27 cellular contexts compared by ENCODE assay signal in the genomic region with DNA sequence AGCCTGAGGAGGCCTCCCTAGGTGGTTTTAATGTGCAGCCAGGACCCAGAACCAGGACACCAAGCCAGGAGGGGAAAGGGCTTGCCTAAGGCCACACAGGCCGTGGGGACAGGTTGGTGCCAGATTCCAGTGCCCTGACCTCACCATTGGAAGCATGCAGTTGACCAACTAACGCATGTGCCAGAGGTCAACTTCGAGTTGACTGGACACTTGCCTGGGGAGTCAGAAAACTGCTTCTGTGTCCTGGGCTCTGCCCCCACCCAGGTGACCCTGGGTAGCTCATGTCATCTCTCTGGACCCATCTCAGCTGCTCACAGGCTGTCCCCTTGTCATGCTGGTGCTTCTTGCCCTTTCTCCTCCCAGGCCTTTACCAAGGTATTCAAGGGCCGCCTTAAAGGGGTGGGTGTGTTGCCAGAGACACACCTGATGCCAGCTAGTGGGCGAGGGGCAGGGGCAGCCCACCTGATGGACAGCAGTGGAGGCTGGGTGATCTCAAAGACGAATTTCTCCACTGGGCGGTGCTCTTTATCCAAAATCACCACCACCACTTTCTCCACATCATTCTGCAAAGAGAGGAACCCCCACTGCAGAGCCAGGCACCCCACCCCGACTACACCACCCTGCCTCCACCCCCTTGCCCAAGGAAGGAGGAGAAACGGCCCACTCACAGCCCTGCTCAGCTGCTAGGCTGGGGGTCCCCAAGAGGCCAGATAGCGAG. TPM values are rescaled to one million over a fixed set of nuclear protein-coding genes. Genes with fewer than 3 reads are reported as not detected.
DNase-seq lines count a peak whose midpoint lies in the region; ATAC-seq and TF ChIP-seq lines count a peak whose summit lies in the region.
"Had no signal": no experiment of that assay in that cellular context is flagged by ENCODE, and none has a peak within 500 bp of the region (broad histone marks: within the 10 kb centered on the region; RNA-seq: fewer than 3 reads in every experiment).

No MANE protein-coding gene starts in this region.

- no peak overlapping the region for H3K4me3 ChIP-seq in A673 (ENCODE audit: low read depth, low read length, poor library complexity, severe bottlenecking)
- H3K4me3 ChIP-seq in Loucy (ENCODE audit: low read length, poor library complexity, severe bottlenecking) = no peak overlapping the region
- H3K4me3 ChIP-seq: colonic mucosa, esophagus squamous epithelium, pancreas, right atrium auricular region, spleen, suprapubic skin had no signal

- no peak overlapping the region for H3K27ac ChIP-seq in A673 (ENCODE audit: low read depth, low read length, poor library complexity, severe bottlenecking)
- no peak overlapping the region for H3K27ac ChIP-seq in foreskin keratinocyte
- H3K27ac ChIP-seq: brain microvascular endothelial cell, colonic mucosa, esophagus squamous epithelium, pancreas, right atrium auricular region, spleen, suprapubic skin, WERI-Rb-1 had no signal

- H3K4me2 ChIP-seq in Loucy (ENCODE audit: low read depth, low read length, poor library complexity, severe bottlenecking) = peak overlapping the region; percentile 49

- H3K27me3 ChIP-seq in A673 (replicated peaks; ENCODE audit: insufficient read depth, low read depth, low read length, poor library complexity) (no peaks in the 10 kb centered on the region), Loucy (ENCODE audit: insufficient read depth, low read length, poor library complexity, severe bottlenecking) (no peaks in the 10 kb centered on the region), foreskin keratinocyte (no peaks in the 10 kb centered on the region)
- H3K27me3 ChIP-seq: brain microvascular endothelial cell, colonic mucosa, esophagus squamous epithelium, pancreas, right atrium auricular region, spleen, suprapubic skin had no signal

- DNase-seq in A673 (ENCODE audit: low spot score) (no peak), foreskin keratinocyte (no peak), NCI-H1105 (lab: John Stamatoyannopoulos, UW) (no peak)
- no peak for DNase-seq in effector CD4-positive, alpha-beta T cell
- no peak for DNase-seq in activated naive CD4-positive, alpha-beta T cell (lab: John Stamatoyannopoulos, UW)
- DNase-seq: activated CD4-positive, alpha-beta T cell treated with anti-CD3 and anti-CD28 coated beads, Interleukin-2, amount 10 ng/mL, durations not matched to agents 24 days and 14 days; activated naive CD4-positive, alpha-beta T cell treated with anti-CD3 and anti-CD28 coated beads for 36 hours; activated T-cell treated with anti-CD3 and anti-CD28 coated beads, Interleukin-2, amount 50 U/mL, for 48 hours; brain microvascular endothelial cell; colonic mucosa; DMS53; esophagus squamous epithelium; GF-D8; natural killer cell; NCI-H1092 treated with DMSO at 0.1 percent for 48 hours; NCI-H2029; NCI-H2227 treated with DMSO at 0.1 percent for 48 hours; NCI-H69; RPMI8226; spleen; stimulated activated CD4-positive, alpha-beta T cell treated with anti-CD3 and anti-CD28 coated beads, Interleukin-2, amount 100 ng/mL, for 48 hours; WERI-Rb-1 had no signal

- H2AFZ ChIP-seq in Loucy (ENCODE audit: low read length) = no peak overlapping the region

- H3K79me2 ChIP-seq in Loucy (ENCODE audit: insufficient read depth, low read length) = peaks cover 52% of the 10 kb centered on the region

- no peaks in the 10 kb centered on the region for H3K9me2 ChIP-seq in Loucy (replicated peaks; ENCODE audit: low read depth, low read length)

- no peak for ATAC-seq in foreskin keratinocyte
- ATAC-seq: natural killer cell; pancreas; stimulated activated effector memory CD8-positive, alpha-beta T cell treated with anti-CD3 and anti-CD28 coated beads, Interleukin-12 subunit alpha, Interleukin-12 subunit beta, amount 100 ng/mL, for 72 hours had no signal

- H3K9me3 ChIP-seq in A673 (ENCODE audit: low read depth, low read length, poor library complexity, severe bottlenecking) = no peaks in the 10 kb centered on the region
- no peaks in the 10 kb centered on the region for H3K9me3 ChIP-seq in Loucy (ENCODE audit: insufficient read depth, low read depth, low read length)
- H3K9me3 ChIP-seq: colonic mucosa, esophagus squamous epithelium, pancreas, right atrium auricular region, spleen, suprapubic skin had no signal

- no TSS peak for BruUV-seq in A673 (replicated peaks; lab: Mats Ljungman, UMichigan)

- CTCF ChIA-PET in A673 (lab: Charles Lee) = interaction anchor here (1.1 kb wide), 1 partner anchor 35 kb away, joined by 3 read pairs; no protein-coding TSS in a partner anchor

- H3K4me1 ChIP-seq in A673 (ENCODE audit: insufficient read depth, low read length, poor library complexity, severe bottlenecking) (peaks cover 3% of the 10 kb centered on the region), Loucy (ENCODE audit: insufficient read depth, low read length, poor library complexity, severe bottlenecking) (peaks cover 8% of the 10 kb centered on the region), foreskin keratinocyte (peaks cover 3% of the 10 kb centered on the region)
- H3K4me1 ChIP-seq: colonic mucosa had no signal

- no peaks in the 10 kb centered on the region for H3F3A ChIP-seq in Loucy (ENCODE audit: low read depth)

- no peak overlapping the region for H3K9ac ChIP-seq in Loucy (ENCODE audit: low read depth, low read length, poor library complexity, severe bottlenecking)

- H3K36me3 ChIP-seq in A673 (ENCODE audit: insufficient read depth, low read length, poor library complexity, severe bottlenecking) = peaks cover 41% of the 10 kb centered on the region
- H3K36me3 ChIP-seq in Loucy (ENCODE audit: insufficient read depth, low read length) = peaks cover 47% of the 10 kb centered on the region; the same call in 1 of the 2 replicates
- H3K36me3 ChIP-seq: colonic mucosa had no signal

- intact Hi-C loops in A673 (cut with micrococcal nuclease; ENCODE audit: unreplicated experiment) = no loop called here

- peaks cover 11% of the 10 kb centered on the region for H4K20me1 ChIP-seq in Loucy (ENCODE audit: insufficient read depth, low read length, poor library complexity, severe bottlenecking)

- TF ChIP-seq CTCF in A673 (conservative IDR thresholded peaks at IDR 0.05; ENCODE audit: low read depth, low read length) (0 out of 2 replicates have a peak, but pooled peaks have one; percentile 33), Loucy (conservative IDR thresholded peaks at IDR 0.05; ENCODE audit: low read length) (peak; percentile 39), foreskin keratinocyte (conservative IDR thresholded peaks at IDR 0.05) (peak; percentile 24)

- POLR2A ChIA-PET in A673 (lab: Charles Lee; ENCODE audit: low non-redundant PET) = interaction anchor here (0.6 kb wide), 1 partner anchor 437 kb away, joined by 5 read pairs; no protein-coding TSS in a partner anchor

RNA-seq across cellular contexts. Expression of a gene that starts 4.4 kb away (rescaled TPM):
- total RNA-seq in A673 (2021) = 134 and 155 TPM in 2 replicates
- total RNA-seq in foreskin keratinocyte = 51.5 and 55.9 TPM in 2 replicates
- polyA plus RNA-seq in foreskin keratinocyte = 73.8 and 74.5 TPM in 2 replicates

RNA-seq across cellular contexts. Expression of a gene that starts 12.5 kb away (rescaled TPM):
- total RNA-seq in A673 (2021) (2.6 and 4.5 TPM in 2 replicates), foreskin keratinocyte (10.4 and 11.6 TPM in 2 replicates)
- 14.6 and 16.5 TPM in 2 replicates for polyA plus RNA-seq in foreskin keratinocyte

RNA-seq across cellular contexts. Expression of a gene that starts 15.0 kb away (rescaled TPM):
- total RNA-seq in A673 (2021) (5.5 and 6.7 TPM in 2 replicates), foreskin keratinocyte (not detected in 2 replicates)
- polyA plus RNA-seq in foreskin keratinocyte = not detected in 2 replicates
- total RNA-seq: activated CD4-positive, alpha-beta T cell treated with anti-CD3 and anti-CD28 coated beads, Interleukin-2, amount 10 ng/mL, durations not matched to agents 24 days and 14 days; esophagus squamous epithelium; right atrium auricular region had no signal

RNA-seq across cellular contexts. Expression of a gene that starts 21.9 kb away (rescaled TPM):
- total RNA-seq in A673 (2021) (19.3 and 28.2 TPM in 2 replicates), foreskin keratinocyte (23.3 and 23.8 TPM in 2 replicates)
- polyA plus RNA-seq in foreskin keratinocyte = 29.4 and 31.2 TPM in 2 replicates

RNA-seq across cellular contexts. Expression of a gene that starts 22.3 kb away (rescaled TPM):
- 0.61 TPM in 1 of 2 replicates, not detected in the other for total RNA-seq in A673 (2021)
- 30.9 and 35.0 TPM in 2 replicates for total RNA-seq in foreskin keratinocyte
- polyA plus RNA-seq in foreskin keratinocyte = 42.6 and 57.7 TPM in 2 replicates
